Comparison of ENCODE assay signal across 20 cellular contexts in genomic region chr4:8088966-8089491, GRCh38.
DNase-seq lines count a peak whose midpoint lies in the region; ATAC-seq, FAIRE-seq and TF ChIP-seq lines count a peak whose summit lies in the region.
"Had no signal": no experiment of that assay in that cellular context is flagged by ENCODE, and none has a peak within 500 bp of the region (broad histone marks: within the 10 kb centered on the region; RNA-seq: fewer than 3 reads in every experiment).

No MANE protein-coding gene starts in this region.

- FAIRE-seq in K562 (lab: Jason Lieb, UNC) = no peak
- FAIRE-seq: GM12878, GM19239, HTR-8/SVneo had no signal

- H3K36me3 ChIP-seq in left ventricle myocardium inferior (no peaks in the 10 kb centered on the region), K562 (ENCODE audit: control insufficient read depth, insufficient read depth, low read length) (no peaks in the 10 kb centered on the region), mucosa of descending colon (ENCODE audit: low read depth) (no peaks in the 10 kb centered on the region), gastrocnemius medialis (peaks cover 0 to 4% of the 10 kb centered on the region in 2 donors)
- H3K36me3 ChIP-seq: BLaER1 had no signal

- no peak for TF ChIP-seq CTCF in left ventricle myocardium inferior (IDR thresholded peaks at IDR 0.05; ENCODE audit: borderline replicate concordance)
- TF ChIP-seq CTCF in K562 (IDR thresholded peaks at IDR 0.05 in 2 of 3, conservative IDR thresholded peaks at IDR 0.05 in 1 of 3; ENCODE audit: insufficient read depth in 2 of 3, low read depth in 1 of 3, low read length in 3 of 3) = no peak
- no peak for TF ChIP-seq CTCF in mucosa of descending colon (IDR thresholded peaks at IDR 0.05)
- TF ChIP-seq CTCF in gastrocnemius medialis (IDR thresholded peaks at IDR 0.05 in 4 of 5, conservative IDR thresholded peaks at IDR 0.05 in 1 of 5) = no peak

- WGBS in K562 (ENCODE audit: insufficient coverage, low coverage, missing lambda C conversion rate) = 5% methylated on average over 12 of the region's 12 CpGs

- no peaks in the 10 kb centered on the region for H3K9me1 ChIP-seq in K562 (ENCODE audit: control insufficient read depth, insufficient read depth, low read length)

- H3K4me3 ChIP-seq in left ventricle myocardium inferior (no peak overlapping the region), K562 (no peak overlapping the region), mucosa of descending colon (no peak overlapping the region), gastrocnemius medialis (no peak overlapping the region)
- H3K4me3 ChIP-seq: BLaER1, GM12878, GM23338 had no signal

- H3K9ac ChIP-seq in K562 (ENCODE audit: insufficient read depth in 1 of 2, low read depth in 2 of 2, low read length in 2 of 2) = no peak overlapping the region
- H3K9ac ChIP-seq: BLaER1 had no signal

- CTCF ChIA-PET in K562 (lab: Yijun Ruan, JAX; ENCODE audit: low intra/inter-chr PET ratio) = interaction anchor here (0.6 kb wide), 1 partner anchor 393 kb away, joined by 4 read pairs; no protein-coding TSS in a partner anchor

- H3K9me3 ChIP-seq in left ventricle myocardium inferior (replicated peaks) (peaks cover 16% of the 10 kb centered on the region), K562 (replicated peaks; ENCODE audit: control insufficient read depth, insufficient read depth, low read depth, low read length) (0 out of 2 replicates have a peak, but pooled peaks cover 2% of the 10 kb centered on the region), mucosa of descending colon (peaks cover 15% of the 10 kb centered on the region), gastrocnemius medialis (no peaks in the 10 kb centered on the region)

- no peak overlapping the region for H3K4me2 ChIP-seq in K562 (ENCODE audit: insufficient read depth, low read length)
- H3K4me2 ChIP-seq: BLaER1, GM23338 had no signal

- TF ChIP-seq POLR2A in K562 (conservative IDR thresholded peaks at IDR 0.05) = no peak
- TF ChIP-seq POLR2A in gastrocnemius medialis (IDR thresholded peaks at IDR 0.05) = no peak

- H3K27me3 ChIP-seq in left ventricle myocardium inferior (ENCODE audit: low read depth) (no peaks in the 10 kb centered on the region), K562 (ENCODE audit: control insufficient read depth in 2 of 2, insufficient read depth in 2 of 2, low read length in 2 of 2) (peaks cover 0 to 4% of the 10 kb centered on the region in 2 experiments; a peak in 1 of 5 replicates), gastrocnemius medialis (no peaks in the 10 kb centered on the region)
- H3K27me3 ChIP-seq: BLaER1 had no signal

- ATAC-seq in Right ventricle myocardium superior (ENCODE audit: poor library complexity) (no peak), K562 (no peak), mucosa of descending colon (no peak), gastrocnemius medialis (no peak), GM18511 (IDR thresholded peaks at IDR 0.05; ENCODE audit: unreplicated experiment) (no peak), GM19463 (IDR thresholded peaks at IDR 0.05; ENCODE audit: unreplicated experiment) (no peak)
- ATAC-seq: CD8-positive, alpha-beta T cell; GM12878; GM23338 had no signal

- H3K79me2 ChIP-seq in K562 (ENCODE audit: control insufficient read depth, insufficient read depth, low read length) = no peaks in the 10 kb centered on the region

- POLR2A ChIA-PET in K562 (lab: Yijun Ruan, JAX) = no interaction called here

- TF ChIP-seq EP300 in K562 (IDR thresholded peaks at IDR 0.05; ENCODE audit: low read length) = no peak

- H3K27ac ChIP-seq in left ventricle myocardium inferior (replicated peaks) = no peak overlapping the region
- no peak overlapping the region for H3K27ac ChIP-seq in K562 (ENCODE audit: extremely low read depth, low read depth, low read length)
- peak overlapping the region; percentile 54 to 70 (median 62) for H3K27ac ChIP-seq in gastrocnemius medialis
- H3K27ac ChIP-seq: BLaER1 had no signal

- no TSS peak for BruUV-seq in K562 (replicated peaks; lab: Mats Ljungman, UMichigan)

- no peak overlapping the region for H2AFZ ChIP-seq in K562 (ENCODE audit: low read depth, low read length)
- H2AFZ ChIP-seq: GM23338 had no signal

- intact Hi-C loops in Right ventricle myocardium superior (cut with DNase I) (no loop called here), left ventricle myocardium inferior (cut with micrococcal nuclease) (no loop called here), K562 (cut with micrococcal nuclease) (no loop called here), mucosa of descending colon (cut with DNase I, micrococcal nuclease) (no loop called here), gastrocnemius medialis (cut with DNase I; ENCODE audit: low total_unique reads) (no loop called here)

- H3K4me1 ChIP-seq in left ventricle myocardium inferior (peaks cover 31% of the 10 kb centered on the region), K562 (replicated peaks in 1 of 2; ENCODE audit: control insufficient read depth in 2 of 2, insufficient read depth in 2 of 2, low read length in 2 of 2) (peaks cover 0 to 4% of the 10 kb centered on the region in 2 experiments; a peak in 1 of 5 replicates), mucosa of descending colon (ENCODE audit: low read depth) (peaks cover 6% of the 10 kb centered on the region), gastrocnemius medialis (peaks cover 0 to 4% of the 10 kb centered on the region in 2 donors)

- H4K20me1 ChIP-seq in K562 (replicated peaks; ENCODE audit: control insufficient read depth, insufficient read depth, low read length) = no peaks in the 10 kb centered on the region
- H4K20me1 ChIP-seq: BLaER1 had no signal

- DNase-seq in Right ventricle myocardium superior (peak; percentile 21), left ventricle myocardium inferior (no peak), K562 (ENCODE audit: extremely low read depth in 1 of 4, low spot score in 3 of 4) (no peak), mucosa of descending colon (peak in 2 of 3 donors; percentile 26 to 34), gastrocnemius medialis (no peak), NCI-H1417 treated with DMSO at 0.1 percent for 48 hours (lab: John Stamatoyannopoulos, UW) (no peak)
- DNase-seq: 8988T; Calu3; CD8-positive, alpha-beta T cell; DND-41; EL; H7; IMR-90 had no signal

- in situ Hi-C loops in K562 (cut with MboI) (no loop called here), gastrocnemius medialis (cut with MboI; ENCODE audit: low sequenced_read_pairs in 4 of 4) (no loop called here)

- no peak for TF ChIP-seq RAD21 in K562 (CRISPR knock-in tag; conservative IDR thresholded peaks at IDR 0.05 in 1 of 2, IDR thresholded peaks at IDR 0.05 in 1 of 2)

TF ChIP-seq in K562, 482 proteins besides CTCF, POLR2A, EP300 and RAD21:
- TF ChIP-seq PTBP1 (IDR thresholded peaks at IDR 0.05; ENCODE audit: low read depth, low read length) (no peak), MITF (IDR thresholded peaks at IDR 0.05) (no peak), L3MBTL2 (IDR thresholded peaks at IDR 0.05) (0 out of 2 replicates have a peak, but pooled peaks have one; percentile 15)
TF ChIP-seq in K562: peak in this region for 1.

Comparison
In these comparisons a context has a peak if more than half of its experiments do, and no peak if none do; other contexts are left out.
1. DNase-seq: peak in Right ventricle myocardium superior (single experiment) and mucosa of descending colon (2 of 3); none in left ventricle myocardium inferior (single experiment), K562 (0 of 4), gastrocnemius medialis (0 of 2) and NCI-H1417 treated with DMSO at 0.1 percent for 48 hours (single experiment).
2. H3K27ac ChIP-seq: peak in gastrocnemius medialis (4 of 4); none in left ventricle myocardium inferior (single experiment) and K562 (single experiment).